ENCODE assay signal across 27 cellular contexts in the genomic region with DNA sequence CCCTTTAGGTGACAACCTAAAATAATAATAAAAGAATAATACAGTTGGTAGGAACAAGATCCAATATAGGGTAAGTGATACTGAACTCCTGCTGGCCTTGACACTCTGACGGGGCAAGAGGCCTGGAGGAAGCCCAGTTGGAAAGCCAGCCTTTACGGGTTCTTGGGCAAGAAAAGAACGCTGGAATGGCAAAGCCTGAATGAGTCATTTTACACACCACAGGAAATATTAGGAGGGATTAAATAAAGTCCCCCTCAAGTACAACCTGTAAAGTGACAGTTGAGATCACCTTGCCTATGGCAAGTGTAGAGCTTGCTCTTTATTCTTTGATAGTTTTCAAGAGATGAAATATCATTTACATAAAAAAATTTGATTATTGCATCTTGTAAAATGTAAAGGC.
"Had no signal": no experiment of that assay in that cellular context is flagged by ENCODE, and none has a peak within 500 bp of the region (broad histone marks: within the 10 kb centered on the region; RNA-seq: fewer than 3 reads in every experiment).

No MANE protein-coding gene starts in this region.

- H3K4me3 ChIP-seq: adrenal gland, body of pancreas, breast epithelium, SJCRH30, SK-N-MC had no signal

- DNase-seq: activated CD4-positive, alpha-beta T cell treated with anti-CD3 and anti-CD28 coated beads, Interleukin-2, amount 10 ng/mL, durations not matched to agents 7 days and 5 days; activated CD4-positive, alpha-beta T cell treated with anti-CD3 and anti-CD28 coated beads, Interleukin-2, amount 50 U/mL, for 48 hours; activated CD8-positive, alpha-beta T cell treated with anti-CD3 and anti-CD28 coated beads, Interleukin-2, amount 10 ng/mL, durations not matched to agents 7 days and 5 days; activated gamma-delta T cell; activated naive CD4-positive, alpha-beta T cell treated with Interleukin-2 at 50 U/mL for 16 hours; activated T-cell treated with anti-CD3 and anti-CD28 coated beads, Interleukin-2, amount 50 U/mL, for 24 hours; adrenal gland; body of pancreas; caudate nucleus; cerebellar nuclear complex; MM.1S; MV-4-11; NCI-H1092; NCI-H146; NCI-H187; NCI-H2029 treated with DMSO at 0.1 percent for 48 hours; NCI-H2107; NCI-H2171; NCI-H510A; NCI-H526; NCI-H748 treated with DMSO at 0.1 percent for 48 hours; SHP77; SJCRH30; T1000 had no signal

- H3K4me1 ChIP-seq: adrenal gland, body of pancreas, breast epithelium had no signal

- ATAC-seq: activated CD8-positive, alpha-beta T cell treated with anti-CD3 and anti-CD28 coated beads, Interleukin-2, amount 10 ng/mL, durations not matched to agents 7 days and 5 days; activated naive CD4-positive, alpha-beta T cell treated with anti-CD3 and anti-CD28 coated beads, Interleukin-2, amount 50 U/mL, for 72 hours; body of pancreas had no signal

- H3K36me3 ChIP-seq: adrenal gland, breast epithelium, SJCRH30 had no signal

- H3K9me3 ChIP-seq: adrenal gland, body of pancreas, breast epithelium, SJCRH30 had no signal

- H3K27me3 ChIP-seq: adrenal gland, body of pancreas, breast epithelium, SJCRH30 had no signal

- H3K27ac ChIP-seq: adrenal gland, body of pancreas, breast epithelium, SJCRH30, SK-N-MC had no signal
